Comparison of ENCODE assay signal across 1 cellular context in genomic region chr10:17662193-17663138, GRCh38.
TF ChIP-seq lines count a peak whose summit lies in the region.

No MANE protein-coding gene starts in this region.

TF ChIP-seq in K562, 482 proteins besides CTCF, POLR2A, EP300 and RAD21 (continues in another document):
- TF ChIP-seq TARDBP (IDR thresholded peaks at IDR 0.05): peak; percentile 91
- TF ChIP-seq ZHX1 (conservative IDR thresholded peaks at IDR 0.05; ENCODE audit: low read length): no peak
- TF ChIP-seq ZBED1 (IDR thresholded peaks at IDR 0.05): peak; percentile 84; the same call in 1 of the 2 replicates
- TF ChIP-seq HEY1 (CRISPR knock-in tag; IDR thresholded peaks at IDR 0.05; ENCODE audit: borderline replicate concordance): no peak
- TF ChIP-seq RFX5 (IDR thresholded peaks at IDR 0.05; ENCODE audit: low read depth, low read length): no peak
- TF ChIP-seq HBP1 (CRISPR knock-in tag; IDR thresholded peaks at IDR 0.05): peak; percentile 15; the same call in 1 of the 2 replicates
- peak; percentile 97 to 98 for TF ChIP-seq TRIM24 (IDR thresholded peaks at IDR 0.05)
- TF ChIP-seq TOE1 (IDR thresholded peaks at IDR 0.05; ENCODE audit: borderline replicate concordance): peak; percentile 66; the same call in 1 of the 2 replicates
- TF ChIP-seq TOE1 (CRISPR knock-in tag; IDR thresholded peaks at IDR 0.05; ENCODE audit: borderline replicate concordance, low read depth): no peak
- TF ChIP-seq NELFE (IDR thresholded peaks at IDR 0.05; ENCODE audit: insufficient read depth, insufficient read length): no peak
- no peak for TF ChIP-seq ATF1 (CRISPR knock-in tag; IDR thresholded peaks at IDR 0.05)
- peak; percentile 79 for TF ChIP-seq ATF1 (tag; IDR thresholded peaks at IDR 0.05)
- TF ChIP-seq SMAD1 (IDR thresholded peaks at IDR 0.05; ENCODE audit: low read depth, low read length, partially characterized antibody): peak; percentile 87
- TF ChIP-seq E2F3 (CRISPR knock-in tag; IDR thresholded peaks at IDR 0.05): no peak
- TF ChIP-seq MTA1 (IDR thresholded peaks at IDR 0.05; ENCODE audit: borderline replicate concordance): peak; percentile 92
- TF ChIP-seq ZBTB8A (IDR thresholded peaks at IDR 0.05; ENCODE audit: partially characterized antibody): no peak
- TF ChIP-seq REST (CRISPR knock-in tag; IDR thresholded peaks at IDR 0.05; ENCODE audit: low read depth): no peak
- peak; percentile 87 for TF ChIP-seq ADNP (tag; IDR thresholded peaks at IDR 0.05)
- TF ChIP-seq NCOA1 (IDR thresholded peaks at IDR 0.05; ENCODE audit: low read depth): peak; percentile 94
- TF ChIP-seq SMARCA5 (IDR thresholded peaks at IDR 0.05): peak; percentile 61; the same call in 1 of the 2 replicates
- TF ChIP-seq NFYB (IDR thresholded peaks at IDR 0.05; ENCODE audit: extremely low read depth, insufficient read length): no peak
- peak; percentile 89 for TF ChIP-seq ZNF197 (CRISPR knock-in tag; IDR thresholded peaks at IDR 0.05; ENCODE audit: low read depth)
- TF ChIP-seq FOSL1 (tag; conservative IDR thresholded peaks at IDR 0.05): peak; percentile 84
- peak; percentile 88; the same call in 1 of the 2 replicates for TF ChIP-seq ZC3H8 (IDR thresholded peaks at IDR 0.05)
- TF ChIP-seq ATF7 (IDR thresholded peaks at IDR 0.05): peak; percentile 89
- peak; percentile 91; the same call in 1 of the 2 replicates for TF ChIP-seq TCF7 (IDR thresholded peaks at IDR 0.05; ENCODE audit: borderline replicate concordance)
- peak; percentile 98 for TF ChIP-seq ARID3A (IDR thresholded peaks at IDR 0.05; ENCODE audit: borderline replicate concordance, low read depth, low read length)
- TF ChIP-seq ZBTB7A (IDR thresholded peaks at IDR 0.05; ENCODE audit: borderline replicate concordance, control insufficient read depth, low read depth, low read length): peak; percentile 52; the same call in 1 of the 2 replicates
- peak; percentile 26 for TF ChIP-seq E2F8 (IDR thresholded peaks at IDR 0.05; ENCODE audit: low read depth, partially characterized antibody)
- peak; percentile 86 for TF ChIP-seq ZNF592 (IDR thresholded peaks at IDR 0.05)
- peak; percentile 21; the same call in 1 of the 2 replicates for TF ChIP-seq HSF4 (CRISPR knock-in tag; IDR thresholded peaks at IDR 0.05; ENCODE audit: borderline replicate concordance)
- peak; percentile 96 for TF ChIP-seq PRDM10 (IDR thresholded peaks at IDR 0.05; ENCODE audit: partially characterized antibody)
- 0 out of 2 replicates have a peak, but pooled peaks have one; percentile 1 for TF ChIP-seq NKRF (IDR thresholded peaks at IDR 0.05; ENCODE audit: borderline replicate concordance)
